ENCODE assay signal across 17 cellular contexts in genomic region chr13:58907347-58907746, GRCh38.
A peak's percentile ranks its signal among the peaks of the same experiment; 100 is the strongest.
DNase-seq lines count a peak whose midpoint lies in the region; ATAC-seq and TF ChIP-seq lines count a peak whose summit lies in the region.
"Had no signal": no experiment of that assay in that cellular context is flagged by ENCODE, and none has a peak within 500 bp of the region (broad histone marks: within the 10 kb centered on the region; RNA-seq: fewer than 3 reads in every experiment).

No MANE protein-coding gene starts in this region.

- no peaks in the 10 kb centered on the region for H3K27me3 ChIP-seq in foreskin keratinocyte
- H3K27me3 ChIP-seq in Caco-2 (replicated peaks; ENCODE audit: control insufficient read depth, insufficient read depth, low read length): no peaks in the 10 kb centered on the region

- H3K4me1 Mint-ChIP-seq in type B pancreatic cell (ENCODE audit: unreplicated experiment) (no peaks in the 10 kb centered on the region), Caco-2 (ENCODE audit: low read depth, unreplicated experiment) (no peaks in the 10 kb centered on the region)
- no peaks in the 10 kb centered on the region for H3K4me1 Mint-ChIP-seq in activated CD8-positive, alpha-beta T cell treated with anti-CD3 and anti-CD28 coated beads for 36 hours (ENCODE audit: low read depth)

- no peaks in the 10 kb centered on the region for H3K9me3 Mint-ChIP-seq in type B pancreatic cell
- no peaks in the 10 kb centered on the region for H3K9me3 Mint-ChIP-seq in Caco-2 (ENCODE audit: unreplicated experiment)
- H3K9me3 Mint-ChIP-seq in activated CD8-positive, alpha-beta T cell treated with anti-CD3 and anti-CD28 coated beads for 36 hours: peaks cover 1% of the 10 kb centered on the region

- ATAC-seq in foreskin keratinocyte: no peak
- no peak for ATAC-seq in activated CD8-positive, alpha-beta T cell treated with anti-CD3 and anti-CD28 coated beads for 36 hours

- CTCF ChIA-PET in Caco-2 (lab: Charles Lee): no interaction called here
- CTCF ChIA-PET in activated CD8-positive, alpha-beta T cell treated with anti-CD3 and anti-CD28 coated beads for 36 hours (lab: Charles Lee): interaction anchor here (1.2 kb wide), 1 partner anchor 146 kb away, joined by 3 read pairs; no protein-coding TSS in a partner anchor

- peak; percentile 0 for DNase-seq in DMS53 (lab: John Stamatoyannopoulos, UW)
- DNase-seq in DMS53 treated with DMSO at 0.1 percent for 48 hours (lab: John Stamatoyannopoulos, UW; ENCODE audit: unreplicated experiment): no peak
- DNase-seq in foreskin keratinocyte: no peak
- no peak for DNase-seq in type B pancreatic cell (ENCODE audit: extremely low spot score, unreplicated experiment)
- no peak for DNase-seq in Caco-2
- no peak for DNase-seq in activated CD8-positive, alpha-beta T cell treated with anti-CD3 and anti-CD28 coated beads for 36 hours
- no peak for DNase-seq in activated CD4-positive, CD25-positive, alpha-beta regulatory T cell treated with anti-CD3 and anti-CD28 coated beads, Interleukin-2, amount 50 U/mL, for 72 hours
- DNase-seq: 8988T, C1 segment of cervical spinal cord, COR-L47, DMS79 treated with DMSO at 0.1 percent for 48 hours, NCI-H1105 treated with DMSO at 0.1 percent for 48 hours, NCI-H187, NCI-H446, NCI-H82, SHP77 treated with DMSO at 0.1 percent for 48 hours had no signal

- no peak overlapping the region for H3K27ac ChIP-seq in VCaP
- no peak overlapping the region for H3K27ac ChIP-seq in foreskin keratinocyte

- H3K27me3 Mint-ChIP-seq in type B pancreatic cell (no peaks in the 10 kb centered on the region), Caco-2 (ENCODE audit: insufficient read depth, unreplicated experiment) (peaks cover 3% of the 10 kb centered on the region)
- H3K27me3 Mint-ChIP-seq in activated CD8-positive, alpha-beta T cell treated with anti-CD3 and anti-CD28 coated beads for 36 hours: no peaks in the 10 kb centered on the region

- H3K36me3 Mint-ChIP-seq in type B pancreatic cell (no peaks in the 10 kb centered on the region), Caco-2 (ENCODE audit: insufficient read depth, unreplicated experiment) (no peaks in the 10 kb centered on the region)
- no peaks in the 10 kb centered on the region for H3K36me3 Mint-ChIP-seq in activated CD8-positive, alpha-beta T cell treated with anti-CD3 and anti-CD28 coated beads for 36 hours (ENCODE audit: low read depth)

- POLR2A ChIA-PET in Caco-2 (lab: Charles Lee): no interaction called here
- POLR2A ChIA-PET in activated CD8-positive, alpha-beta T cell treated with anti-CD3 and anti-CD28 coated beads for 36 hours (lab: Charles Lee): no interaction called here

- H3K36me3 ChIP-seq in Caco-2 (ENCODE audit: control insufficient read depth, insufficient read depth, low read length): no peaks in the 10 kb centered on the region

- TF ChIP-seq CTCF in VCaP (conservative IDR thresholded peaks at IDR 0.05): 0 out of 2 replicates have a peak, but pooled peaks have one; percentile 24
- TF ChIP-seq CTCF in foreskin keratinocyte (conservative IDR thresholded peaks at IDR 0.05): peak; percentile 21
- peak; percentile 54 for TF ChIP-seq CTCF in type B pancreatic cell (conservative IDR thresholded peaks at IDR 0.05)
- TF ChIP-seq CTCF in Caco-2 (IDR thresholded peaks at IDR 0.05; ENCODE audit: insufficient read depth in 1 of 2, low read depth in 1 of 2, low read length in 1 of 2, severe bottlenecking in 1 of 2, unreplicated experiment in 1 of 2): no peak
- TF ChIP-seq CTCF in activated CD8-positive, alpha-beta T cell treated with anti-CD3 and anti-CD28 coated beads for 36 hours (IDR thresholded peaks at IDR 0.05): no peak

- H3K4me3 Mint-ChIP-seq in type B pancreatic cell: no peak overlapping the region
- no peak overlapping the region for H3K4me3 Mint-ChIP-seq in Caco-2 (ENCODE audit: unreplicated experiment)
- no peak overlapping the region for H3K4me3 Mint-ChIP-seq in activated CD8-positive, alpha-beta T cell treated with anti-CD3 and anti-CD28 coated beads for 36 hours

- H3K9me3 ChIP-seq in Caco-2: no peaks in the 10 kb centered on the region

- intact Hi-C loops in Caco-2 (cut with micrococcal nuclease; ENCODE audit: unreplicated experiment): no loop called here
- intact Hi-C loops in activated CD8-positive, alpha-beta T cell treated with anti-CD3 and anti-CD28 coated beads for 36 hours (cut with micrococcal nuclease): no loop called here

- H3K4me1 ChIP-seq in foreskin keratinocyte (no peaks in the 10 kb centered on the region), Caco-2 (no peaks in the 10 kb centered on the region)

- no TSS peak for BruUV-seq in Caco-2 (replicated peaks; lab: Mats Ljungman, UMichigan)

- H3K27ac Mint-ChIP-seq in type B pancreatic cell (no peak overlapping the region), Caco-2 (ENCODE audit: unreplicated experiment) (no peak overlapping the region)
- no peak overlapping the region for H3K27ac Mint-ChIP-seq in activated CD8-positive, alpha-beta T cell treated with anti-CD3 and anti-CD28 coated beads for 36 hours

- H3K4me3 ChIP-seq in Caco-2 (ENCODE audit: low read depth, low read length): no peak overlapping the region

Comparison
In these comparisons a context has a peak if more than half of its experiments do, and no peak if none do; other contexts are left out.
1. CTCF ChIP-seq: peak in VCaP (single experiment), foreskin keratinocyte (single experiment) and type B pancreatic cell (single experiment); none in Caco-2 (0 of 2) and activated CD8-positive, alpha-beta T cell treated with anti-CD3 and anti-CD28 coated beads for 36 hours (single experiment).